Comparison of ENCODE assay signal across 13 cellular contexts in genomic region chr19:49860716-49861100, GRCh38. TPM values are rescaled to one million over a fixed set of nuclear protein-coding genes. Genes with fewer than 3 reads are reported as not detected.
DNase-seq lines count a peak whose midpoint lies in the region; ATAC-seq, FAIRE-seq and TF ChIP-seq lines count a peak whose summit lies in the region.
"Had no signal": no experiment of that assay in that cellular context is flagged by ENCODE, and none has a peak within 500 bp of the region (broad histone marks: within the 10 kb centered on the region; RNA-seq: fewer than 3 reads in every experiment).

No MANE protein-coding gene starts in this region.

- CTCF ChIA-PET in mammary epithelial cell (lab: Charles Lee; ENCODE audit: low non-redundant PET), result no interaction called here

- H3K4me3 Mint-ChIP-seq in neural crest cell, result peak overlapping the region; percentile 81
- H3K4me3 Mint-ChIP-seq: effector memory CD8-positive, alpha-beta T cell had no signal

- peaks cover 18% of the 10 kb centered on the region for H3K36me3 Mint-ChIP-seq in neural crest cell (ENCODE audit: low read depth)

- peaks cover 34% of the 10 kb centered on the region for H3K79me2 ChIP-seq in mammary epithelial cell (ENCODE audit: insufficient read depth, low read length)

- no peak for ATAC-seq in GM18867 (IDR thresholded peaks at IDR 0.05; ENCODE audit: unreplicated experiment)
- ATAC-seq: effector memory CD8-positive, alpha-beta T cell had no signal

- peaks cover 3% of the 10 kb centered on the region for H3K36me3 ChIP-seq in breast epithelium
- peaks cover 12% of the 10 kb centered on the region for H3K36me3 ChIP-seq in mammary epithelial cell (ENCODE audit: insufficient read depth, low read length)

- intact Hi-C loops in breast epithelium (cut with DNase I; ENCODE audit: low total_unique reads), result loop anchor here (1.0 kb wide), 1 partner anchor 30 kb away; no protein-coding TSS in a partner anchor
- intact Hi-C loops in mammary epithelial cell (cut with micrococcal nuclease), result loop anchor here (10.0 kb wide), 1 partner anchor 286 kb away; no protein-coding TSS in a partner anchor
- intact Hi-C loops in lower leg skin (cut with DNase I; ENCODE audit: low total_unique reads), result no loop called here

- no peak overlapping the region for H3K4me3 ChIP-seq in breast epithelium
- H3K4me3 ChIP-seq in mammary epithelial cell (replicated peaks in 1 of 3; ENCODE audit: insufficient read depth in 1 of 3, low read depth in 2 of 3, low read length in 3 of 3), result no peak overlapping the region
- H3K4me3 ChIP-seq in lower leg skin (ENCODE audit: low read depth, poor library complexity, severe bottlenecking), result no peak overlapping the region

- peak overlapping the region; percentile 71 for H3K27ac Mint-ChIP-seq in neural crest cell (ENCODE audit: unreplicated experiment)

- DNase-seq in breast epithelium (ENCODE audit: low spot score in 2 of 2) (no peak), mammary epithelial cell (no peak), caudate nucleus (lab: John Stamatoyannopoulos, UW) (no peak), neural crest cell (ENCODE audit: low read depth, low spot score) (no peak), ureter (ENCODE audit: low spot score) (peak; percentile 42), lower leg skin (ENCODE audit: low spot score in 2 of 2) (no peak), D721Med (ENCODE audit: insufficient read length, low spot score) (no peak)
- DNase-seq: effector memory CD8-positive, alpha-beta T cell; foreskin melanocyte; KBM-7; NCI-H1417 treated with DMSO at 0.1 percent for 48 hours; NCI-H446 treated with DMSO at 0.1 percent for 48 hours had no signal

- H3K4me1 Mint-ChIP-seq in neural crest cell, result peaks cover 24% of the 10 kb centered on the region

- H3K4me1 ChIP-seq in breast epithelium (no peaks in the 10 kb centered on the region), mammary epithelial cell (ENCODE audit: insufficient read depth, low read length) (peaks cover 5% of the 10 kb centered on the region)

- no peaks in the 10 kb centered on the region for H3K9me3 Mint-ChIP-seq in neural crest cell
- H3K9me3 Mint-ChIP-seq: effector memory CD8-positive, alpha-beta T cell had no signal

- no peak overlapping the region for H2AFZ ChIP-seq in mammary epithelial cell (ENCODE audit: low read depth, low read length)

- TF ChIP-seq CTCF in breast epithelium (IDR thresholded peaks at IDR 0.05) (no peak), mammary epithelial cell (conservative IDR thresholded peaks at IDR 0.05 in 1 of 2, IDR thresholded peaks at IDR 0.05 in 1 of 2; ENCODE audit: extremely low read depth in 1 of 2, insufficient read depth in 1 of 2, low read depth in 1 of 2, low read length in 2 of 2) (no peak), neural crest cell (conservative IDR thresholded peaks at IDR 0.05) (no peak), lower leg skin (IDR thresholded peaks at IDR 0.05) (no peak), D721Med (IDR thresholded peaks at IDR 0.05; ENCODE audit: insufficient read depth, missing control alignments) (no peak)

- in situ Hi-C loops in mammary epithelial cell (cut with MboI; ENCODE audit: low sequenced_read_pairs in 2 of 2), result no loop called here

- TF ChIP-seq POLR2A in breast epithelium (IDR thresholded peaks at IDR 0.05), result no peak
- no peak for TF ChIP-seq POLR2A in lower leg skin (IDR thresholded peaks at IDR 0.05)

- FAIRE-seq in D721Med (lab: Jason Lieb, UNC), result no peak

- WGBS in mammary epithelial cell (ENCODE audit: low coverage, missing lambda C conversion rate), result 89% methylated on average over 9 of the region's 11 CpGs
- 65 to 71% methylated on average over 6 to 11 of the region's 11 CpGs for WGBS in lower leg skin, 2 donors

- BruUV-seq in mammary epithelial cell (replicated peaks; lab: Mats Ljungman, UMichigan), result no TSS peak

- no peaks in the 10 kb centered on the region for H3K27me3 ChIP-seq in breast epithelium
- H3K27me3 ChIP-seq in mammary epithelial cell (ENCODE audit: insufficient read depth, low read length), result no peaks in the 10 kb centered on the region

- peaks cover 27% of the 10 kb centered on the region for H3K27me3 Mint-ChIP-seq in neural crest cell (ENCODE audit: low read depth)
- H3K27me3 Mint-ChIP-seq: effector memory CD8-positive, alpha-beta T cell had no signal

- no peak overlapping the region for H3K4me2 ChIP-seq in mammary epithelial cell (ENCODE audit: insufficient read depth, low read depth, low read length)

- H3K27ac ChIP-seq in breast epithelium (peak overlapping the region; percentile 62 to 72), mammary epithelial cell (ENCODE audit: insufficient read depth, low read depth, low read length) (no peak overlapping the region), caudate nucleus (ENCODE audit: low read depth, low read length) (peak overlapping the region; percentile 58)

- no peaks in the 10 kb centered on the region for H4K20me1 ChIP-seq in mammary epithelial cell (ENCODE audit: insufficient read depth, low read length)

- dilution Hi-C loops in mammary epithelial cell (cut with HindIII; ENCODE audit: low sequenced_read_pairs), result no loop called here

- H3K9me3 ChIP-seq in breast epithelium (no peaks in the 10 kb centered on the region), mammary epithelial cell (replicated peaks; ENCODE audit: insufficient read depth, low read length) (no peaks in the 10 kb centered on the region)

- no peak overlapping the region for H3K9ac ChIP-seq in mammary epithelial cell (ENCODE audit: insufficient read depth, low read length)

RNA-seq across cellular contexts. Expression of gene PNKP, which starts 6.7 kb away (rescaled TPM):
- total RNA-seq in breast epithelium (10 to 100 TPM; 31.0 to 69.2 (median 57.7) TPM), mammary epithelial cell (10 to 100 TPM; 40.0 to 99.3 TPM), neural crest cell (131 and 135 TPM in 2 replicates), ureter (122 TPM), lower leg skin (10 to 100 TPM; 29.3 to 49.7 (median 35.1) TPM)
- 27.7 TPM for polyA plus RNA-seq in mammary epithelial cell
- 39.0 TPM for polyA minus RNA-seq in mammary epithelial cell

RNA-seq across cellular contexts. Expression of gene PTOV1, which starts 9.7 kb away (rescaled TPM):
- total RNA-seq in breast epithelium, result 10 to 100 TPM; 45.1 to 95.0 (median 90.3) TPM
- total RNA-seq in mammary epithelial cell, result 10 to 100 TPM; 28.8 to 85.6 TPM
- 57.1 TPM for polyA plus RNA-seq in mammary epithelial cell
- 50.3 TPM for polyA minus RNA-seq in mammary epithelial cell
- 453 and 466 TPM in 2 replicates for total RNA-seq in neural crest cell
- 105 TPM for total RNA-seq in ureter
- total RNA-seq in lower leg skin, result 100 to 1,000 TPM in 2 of 4 donors, 10 to 100 TPM in 2; 62.4 to 122 (median 92.5) TPM

RNA-seq across cellular contexts. Expression of gene AKT1S1, which starts 16.4 kb away (rescaled TPM):
- total RNA-seq in breast epithelium (10 to 100 TPM; 11.9 to 13.8 (median 12.5) TPM), mammary epithelial cell (10 to 100 TPM; 12.3 to 68.3 TPM), neural crest cell (38.6 and 39.6 TPM in 2 replicates), ureter (32.8 TPM), lower leg skin (10 to 100 TPM; 15.3 to 28.9 (median 23.8) TPM)
- 57.0 TPM for polyA plus RNA-seq in mammary epithelial cell
- 35.2 TPM for polyA minus RNA-seq in mammary epithelial cell

RNA-seq across cellular contexts. Expression of gene TBC1D17, which starts 16.8 kb away (rescaled TPM):
- total RNA-seq in breast epithelium (10 to 100 TPM; 21.0 to 31.8 (median 30.4) TPM), mammary epithelial cell (10 to 100 TPM; 13.0 to 32.0 TPM), neural crest cell (30.5 and 34.5 TPM in 2 replicates), ureter (30.4 TPM), lower leg skin (10 to 100 TPM; 56.4 to 93.4 (median 59.8) TPM)
- 23.1 TPM for polyA plus RNA-seq in mammary epithelial cell
- polyA minus RNA-seq in mammary epithelial cell, result 31.2 TPM

RNA-seq across cellular contexts. Expression of gene IL4I1, which starts 36.0 kb away (rescaled TPM):
- total RNA-seq in breast epithelium (1 to 10 TPM in 1 of 3 donors, under 1 TPM in 2; 0.48 to 2.2 (median 0.66) TPM), mammary epithelial cell (not detected), neural crest cell (0.12 and 0.41 TPM in 2 replicates), ureter (1.9 TPM), lower leg skin (under 1 TPM in 1 of 4 donors, not detected in 3; 0.42 TPM)
- polyA plus RNA-seq in mammary epithelial cell, result 0.12 TPM
- not detected for polyA minus RNA-seq in mammary epithelial cell
